In genomic region chr10:132446195-132446581, GRCh38 we compare ENCODE assay signal across 10 cellular contexts. TPM values are rescaled to one million over a fixed set of nuclear protein-coding genes. Genes with fewer than 3 reads are reported as not detected.
DNase-seq lines count a peak whose midpoint lies in the region; ATAC-seq and TF ChIP-seq lines count a peak whose summit lies in the region.
"Had no signal": no experiment of that assay in that cellular context is flagged by ENCODE, and none has a peak within 500 bp of the region (broad histone marks: within the 10 kb centered on the region; RNA-seq: fewer than 3 reads in every experiment).

No MANE protein-coding gene starts in this region.

- H3K27me3 ChIP-seq in HL-60 (ENCODE audit: insufficient read depth, poor library complexity, severe bottlenecking): no peaks in the 10 kb centered on the region

- H3K4me3 ChIP-seq in HL-60 (replicated peaks; ENCODE audit: insufficient read depth, low read length): peak overlapping the region; percentile 48
- H3K4me3 ChIP-seq: lung had no signal

- H3K36me3 Mint-ChIP-seq in activated naive CD8-positive, alpha-beta T cell treated with anti-CD3 and anti-CD28 coated beads, Interleukin-2, amount 50 U/mL, for 24 hours (ENCODE audit: low read depth): no peaks in the 10 kb centered on the region
- H3K36me3 Mint-ChIP-seq in naive thymus-derived CD8-positive, alpha-beta T cell: no peaks in the 10 kb centered on the region

- peak overlapping the region; percentile 98 for H3K27ac Mint-ChIP-seq in activated naive CD8-positive, alpha-beta T cell treated with anti-CD3 and anti-CD28 coated beads, Interleukin-2, amount 50 U/mL, for 24 hours
- H3K27ac Mint-ChIP-seq in naive thymus-derived CD8-positive, alpha-beta T cell: peak overlapping the region; percentile 93 to 99 (median 98)

- POLR2A ChIA-PET in naive thymus-derived CD8-positive, alpha-beta T cell (lab: Charles Lee): interaction anchor here (1.0 to 3.3 kb wide), 8 partner anchors 9 to 53 kb away, joined by 3 to 46 read pairs (median 12); partner anchors contain the start of gene PWWP2B

- peak overlapping the region; percentile 82 for H3K4me3 Mint-ChIP-seq in activated naive CD8-positive, alpha-beta T cell treated with anti-CD3 and anti-CD28 coated beads, Interleukin-2, amount 50 U/mL, for 24 hours
- H3K4me3 Mint-ChIP-seq in naive thymus-derived CD8-positive, alpha-beta T cell: peak overlapping the region; percentile 41 to 88 (median 74)

- TF ChIP-seq CTCF in 22Rv1 (IDR thresholded peaks at IDR 0.05) (no peak), HL-60 (IDR thresholded peaks at IDR 0.05; ENCODE audit: insufficient read depth, low read length) (no peak)

- no peaks in the 10 kb centered on the region for H3K9me3 Mint-ChIP-seq in activated naive CD8-positive, alpha-beta T cell treated with anti-CD3 and anti-CD28 coated beads, Interleukin-2, amount 50 U/mL, for 24 hours
- H3K9me3 Mint-ChIP-seq in naive thymus-derived CD8-positive, alpha-beta T cell: no peaks in the 10 kb centered on the region

- H3K27ac ChIP-seq in 22Rv1 (peak overlapping the region; percentile 47), HL-60 (replicated peaks) (peak overlapping the region; percentile 94)

- peaks cover 30% of the 10 kb centered on the region for H3K4me1 Mint-ChIP-seq in activated naive CD8-positive, alpha-beta T cell treated with anti-CD3 and anti-CD28 coated beads, Interleukin-2, amount 50 U/mL, for 24 hours
- H3K4me1 Mint-ChIP-seq in naive thymus-derived CD8-positive, alpha-beta T cell: peaks cover 22 to 53% (median 51%) of the 10 kb centered on the region in 4 donors

- DNase-seq in HL-60 (ENCODE audit: low read depth in 1 of 2, low spot score in 1 of 2): peak; percentile 26 to 42
- DNase-seq in activated naive CD8-positive, alpha-beta T cell treated with anti-CD3 and anti-CD28 coated beads, Interleukin-2, amount 50 U/mL, for 24 hours: no peak
- DNase-seq in naive thymus-derived CD8-positive, alpha-beta T cell: no peak
- DNase-seq in cortex of kidney (lab: John Stamatoyannopoulos, UW): no peak
- no peak for DNase-seq in middle frontal gyrus (ENCODE audit: extremely low spot score, low spot score)
- no peak for DNase-seq in LoVo (ENCODE audit: low spot score)
- DNase-seq: NCI-H187 treated with DMSO at 0.1 percent for 48 hours had no signal

- ATAC-seq in activated naive CD8-positive, alpha-beta T cell treated with anti-CD3 and anti-CD28 coated beads, Interleukin-2, amount 50 U/mL, for 24 hours: no peak
- ATAC-seq in naive thymus-derived CD8-positive, alpha-beta T cell: no peak
- no peak for ATAC-seq in GM19328 (IDR thresholded peaks at IDR 0.05; ENCODE audit: unreplicated experiment)

- no peaks in the 10 kb centered on the region for H3K27me3 Mint-ChIP-seq in activated naive CD8-positive, alpha-beta T cell treated with anti-CD3 and anti-CD28 coated beads, Interleukin-2, amount 50 U/mL, for 24 hours
- no peaks in the 10 kb centered on the region for H3K27me3 Mint-ChIP-seq in naive thymus-derived CD8-positive, alpha-beta T cell

RNA-seq across cellular contexts. Expression of gene PWWP2B, which starts 49.2 kb away (rescaled TPM):
- 10 to 100 TPM in 1 of 2 experiments, 1 to 10 TPM in 1; 9.1 to 10.2 TPM for total RNA-seq in naive thymus-derived CD8-positive, alpha-beta T cell
- 1 to 10 TPM; 1.2 to 2.9 (median 1.9) TPM for polyA plus RNA-seq in naive thymus-derived CD8-positive, alpha-beta T cell

Comparison
In these comparisons a context has a peak if more than half of its experiments do, and no peak if none do; other contexts are left out.
1. DNase-seq: peak in HL-60 (2 of 2); none in activated naive CD8-positive, alpha-beta T cell treated with anti-CD3 and anti-CD28 coated beads, Interleukin-2, amount 50 U/mL, for 24 hours (single experiment), naive thymus-derived CD8-positive, alpha-beta T cell (0 of 10), cortex of kidney (single experiment), middle frontal gyrus (single experiment) and LoVo (single experiment).